In genomic region chr1:23693599-23693998, GRCh38 we compare ENCODE assay signal across 9 cellular contexts. TPM values are rescaled to one million over a fixed set of nuclear protein-coding genes. Genes with fewer than 3 reads are reported as not detected.
A peak's percentile ranks its signal among the peaks of the same experiment; 100 is the strongest.
DNase-seq lines count a peak whose midpoint lies in the region; ATAC-seq and TF ChIP-seq lines count a peak whose summit lies in the region.
"Had no signal": no experiment of that assay in that cellular context is flagged by ENCODE, and none has a peak within 500 bp of the region (broad histone marks: within the 10 kb centered on the region; RNA-seq: fewer than 3 reads in every experiment).

No MANE protein-coding gene starts in this region.

- intact Hi-C loops in lower leg skin (cut with DNase I; ENCODE audit: low total_unique reads): no loop called here

- H3K4me1 Mint-ChIP-seq in activated T-cell treated with anti-CD3 and anti-CD28 coated beads, Interleukin-2, amount 50 U/mL, for 24 hours (ENCODE audit: low read depth): peaks cover 58% of the 10 kb centered on the region
- peaks cover 37% of the 10 kb centered on the region for H3K4me1 Mint-ChIP-seq in T-helper 2 cell treated with Interferon-gamma antibody and Interleukin-4, amounts not matched to agents 5 μg/mL and 100 μg/mL, for 36 hours (ENCODE audit: low read depth)
- peaks cover 53% of the 10 kb centered on the region for H3K4me1 Mint-ChIP-seq in stimulated activated effector memory CD8-positive, alpha-beta T cell treated with anti-CD3 and anti-CD28 coated beads, Interleukin-12 subunit alpha, Interleukin-12 subunit beta, amount 100 ng/mL, for 72 hours

- peaks cover 71% of the 10 kb centered on the region for H3K36me3 Mint-ChIP-seq in activated T-cell treated with anti-CD3 and anti-CD28 coated beads, Interleukin-2, amount 50 U/mL, for 24 hours (ENCODE audit: low read depth)
- peaks cover 65% of the 10 kb centered on the region for H3K36me3 Mint-ChIP-seq in T-helper 2 cell treated with Interferon-gamma antibody and Interleukin-4, amounts not matched to agents 5 μg/mL and 100 μg/mL, for 36 hours (ENCODE audit: low read depth)
- peaks cover 73% of the 10 kb centered on the region for H3K36me3 Mint-ChIP-seq in stimulated activated effector memory CD8-positive, alpha-beta T cell treated with anti-CD3 and anti-CD28 coated beads, Interleukin-12 subunit alpha, Interleukin-12 subunit beta, amount 100 ng/mL, for 72 hours

- WGBS in lower leg skin, 2 donors: 70 to 74% methylated on average over 2 of the region's 2 CpGs

- no peak for ATAC-seq in stimulated activated effector memory CD8-positive, alpha-beta T cell treated with anti-CD3 and anti-CD28 coated beads, Interleukin-12 subunit alpha, Interleukin-12 subunit beta, amount 100 ng/mL, for 72 hours
- ATAC-seq: left lung had no signal

- TF ChIP-seq POLR2A in lower leg skin (IDR thresholded peaks at IDR 0.05): no peak

- TF ChIP-seq CTCF in fibroblast of mammary gland (conservative IDR thresholded peaks at IDR 0.05; ENCODE audit: control insufficient read depth, insufficient read depth, low read depth, low read length) (no peak), lower leg skin (IDR thresholded peaks at IDR 0.05) (no peak)

- peak overlapping the region; percentile 98 for H3K4me3 Mint-ChIP-seq in activated T-cell treated with anti-CD3 and anti-CD28 coated beads, Interleukin-2, amount 50 U/mL, for 24 hours
- H3K4me3 Mint-ChIP-seq in T-helper 2 cell treated with Interferon-gamma antibody and Interleukin-4, amounts not matched to agents 5 μg/mL and 100 μg/mL, for 36 hours: peak overlapping the region; percentile 93
- peak overlapping the region; percentile 90 for H3K4me3 Mint-ChIP-seq in stimulated activated effector memory CD8-positive, alpha-beta T cell treated with anti-CD3 and anti-CD28 coated beads, Interleukin-12 subunit alpha, Interleukin-12 subunit beta, amount 100 ng/mL, for 72 hours

- H3K4me3 ChIP-seq in fibroblast of mammary gland (ENCODE audit: control insufficient read depth, low read depth, low read length) (peak overlapping the region; percentile 100), lower leg skin (ENCODE audit: low read depth, poor library complexity, severe bottlenecking) (no peak overlapping the region)

- peak overlapping the region; percentile 99 for H3K27ac Mint-ChIP-seq in activated T-cell treated with anti-CD3 and anti-CD28 coated beads, Interleukin-2, amount 50 U/mL, for 24 hours
- peak overlapping the region; percentile 37 for H3K27ac Mint-ChIP-seq in T-helper 2 cell treated with Interferon-gamma antibody and Interleukin-4, amounts not matched to agents 5 μg/mL and 100 μg/mL, for 36 hours
- H3K27ac Mint-ChIP-seq in stimulated activated effector memory CD8-positive, alpha-beta T cell treated with anti-CD3 and anti-CD28 coated beads, Interleukin-12 subunit alpha, Interleukin-12 subunit beta, amount 100 ng/mL, for 72 hours: peak overlapping the region; percentile 97

- no peaks in the 10 kb centered on the region for H3K9me3 Mint-ChIP-seq in activated T-cell treated with anti-CD3 and anti-CD28 coated beads, Interleukin-2, amount 50 U/mL, for 24 hours
- no peaks in the 10 kb centered on the region for H3K9me3 Mint-ChIP-seq in T-helper 2 cell treated with Interferon-gamma antibody and Interleukin-4, amounts not matched to agents 5 μg/mL and 100 μg/mL, for 36 hours
- no peaks in the 10 kb centered on the region for H3K9me3 Mint-ChIP-seq in stimulated activated effector memory CD8-positive, alpha-beta T cell treated with anti-CD3 and anti-CD28 coated beads, Interleukin-12 subunit alpha, Interleukin-12 subunit beta, amount 100 ng/mL, for 72 hours

- no peak for DNase-seq in activated T-cell treated with anti-CD3 and anti-CD28 coated beads, Interleukin-2, amount 50 U/mL, for 24 hours
- DNase-seq in activated T-cell treated with anti-CD3 and anti-CD28 coated beads, Interleukin-2, amount 50 U/mL, for 48 hours: no peak
- no peak for DNase-seq in T-helper 2 cell treated with Interferon-gamma antibody and Interleukin-4, amounts not matched to agents 5 μg/mL and 100 μg/mL, for 36 hours (ENCODE audit: low spot score)
- no peak for DNase-seq in fibroblast of mammary gland (ENCODE audit: low read depth)
- no peak for DNase-seq in stimulated activated effector memory CD8-positive, alpha-beta T cell treated with anti-CD3 and anti-CD28 coated beads, Interleukin-12 subunit alpha, Interleukin-12 subunit beta, amount 100 ng/mL, for 72 hours (ENCODE audit: low spot score in 2 of 2)
- DNase-seq in NOMO-1 treated with DMSO at 0.1 percent for 48 hours (lab: John Stamatoyannopoulos, UW; ENCODE audit: unreplicated experiment): no peak
- DNase-seq in NCI-H2107 (lab: John Stamatoyannopoulos, UW): no peak
- DNase-seq in lower leg skin (ENCODE audit: low spot score in 2 of 2): no peak
- DNase-seq: left lung had no signal

- no peaks in the 10 kb centered on the region for H3K27me3 Mint-ChIP-seq in activated T-cell treated with anti-CD3 and anti-CD28 coated beads, Interleukin-2, amount 50 U/mL, for 24 hours
- H3K27me3 Mint-ChIP-seq in T-helper 2 cell treated with Interferon-gamma antibody and Interleukin-4, amounts not matched to agents 5 μg/mL and 100 μg/mL, for 36 hours (ENCODE audit: low read depth): no peaks in the 10 kb centered on the region

RNA-seq across cellular contexts. Expression of gene RPL11, which starts 2.0 kb away (rescaled TPM):
- 1,000 to 10,000 TPM; 1,119 to 1,710 (median 1,561) TPM for total RNA-seq in lower leg skin

RNA-seq across cellular contexts. Expression of gene ELOA, which starts 49.7 kb away (rescaled TPM):
- total RNA-seq in lower leg skin: 10 to 100 TPM; 33.6 to 40.4 (median 39.9) TPM

Comparison
In these comparisons a context has a peak if more than half of its experiments do, and no peak if none do; other contexts are left out.
1. H3K27ac Mint-ChIP-seq: peak in every context shown above with its lines; median percentile 99 in activated T-cell treated with anti-CD3 and anti-CD28 coated beads, Interleukin-2, amount 50 U/mL, for 24 hours; 97 in stimulated activated effector memory CD8-positive, alpha-beta T cell treated with anti-CD3 and anti-CD28 coated beads, Interleukin-12 subunit alpha, Interleukin-12 subunit beta, amount 100 ng/mL, for 72 hours; 37 in T-helper 2 cell treated with Interferon-gamma antibody and Interleukin-4, amounts not matched to agents 5 μg/mL and 100 μg/mL, for 36 hours.